In genomic region chr17:5373112-5373511, GRCh38 we compare ENCODE assay signal across 18 cellular contexts. TPM values are rescaled to one million over a fixed set of nuclear protein-coding genes. Genes with fewer than 3 reads are reported as not detected.
DNase-seq lines count a peak whose midpoint lies in the region; ATAC-seq and TF ChIP-seq lines count a peak whose summit lies in the region.
"Had no signal": no experiment of that assay in that cellular context is flagged by ENCODE, and none has a peak within 500 bp of the region (broad histone marks: within the 10 kb centered on the region; RNA-seq: fewer than 3 reads in every experiment).

No MANE protein-coding gene starts in this region.

- intact Hi-C loops in OCI-LY7 (cut with micrococcal nuclease; ENCODE audit: unreplicated experiment), result no loop called here

- DNase-seq in NCI-H345 (lab: John Stamatoyannopoulos, UW) (peak; percentile 0), NCI-H345 treated with DMSO at 0.1 percent for 48 hours (lab: John Stamatoyannopoulos, UW; ENCODE audit: unreplicated experiment) (no peak), OCI-LY7 (ENCODE audit: low spot score) (peak; percentile 62), putamen (ENCODE audit: low spot score) (peak; percentile 48), inferior parietal cortex (ENCODE audit: extremely low spot score) (no peak)
- no peak for DNase-seq in activated naive CD4-positive, alpha-beta T cell treated with Interleukin-2 at 50 U/mL for 16 hours
- DNase-seq: activated CD8-positive, alpha-beta memory T cell treated with anti-CD3 and anti-CD28 coated beads, Interleukin-2, amount 50 U/mL, for 48 hours; brain microvascular endothelial cell; CD4-positive, CD25-positive, alpha-beta regulatory T cell; DND-41; naive thymus-derived CD4-positive, alpha-beta T cell; NCI-H2029 treated with DMSO at 0.1 percent for 48 hours; stimulated activated CD4-positive, alpha-beta T cell treated with anti-CD3 and anti-CD28 coated beads, Interleukin-12 subunit alpha, Interleukin-12 subunit beta, amount 100 ng/mL, for 4 hours; stimulated activated naive CD4-positive, alpha-beta T cell treated with Interleukin-2 at 50 U/mL for 16 hours; upper lobe of right lung had no signal

- CTCF ChIA-PET in OCI-LY7 (lab: Charles Lee; ENCODE audit: unreplicated experiment), result no interaction called here

- H2AFZ ChIP-seq in OCI-LY7 (ENCODE audit: low read length), result no peak overlapping the region

- H3K4me1 ChIP-seq in OCI-LY7 (ENCODE audit: insufficient read depth, low read length, poor library complexity, severe bottlenecking), result peaks cover 16% of the 10 kb centered on the region
- H3K4me1 ChIP-seq: upper lobe of right lung had no signal

- H3K9me2 ChIP-seq in OCI-LY7 (ENCODE audit: insufficient read depth, low read length), result no peaks in the 10 kb centered on the region

- H3K9me3 ChIP-seq in OCI-LY7 (ENCODE audit: low read length), result no peaks in the 10 kb centered on the region
- H3K9me3 ChIP-seq: upper lobe of right lung had no signal

- ATAC-seq in GM19438 (IDR thresholded peaks at IDR 0.05; ENCODE audit: low read depth, unreplicated experiment), result peak; percentile 68
- ATAC-seq in GM21825 (IDR thresholded peaks at IDR 0.05; ENCODE audit: unreplicated experiment), result no peak
- ATAC-seq: naive thymus-derived CD4-positive, alpha-beta T cell; upper lobe of right lung had no signal

- peaks cover 93% of the 10 kb centered on the region for H3K36me3 ChIP-seq in OCI-LY7 (ENCODE audit: insufficient read depth, low read length)

- H3K79me2 ChIP-seq in OCI-LY7 (ENCODE audit: insufficient read depth, low read depth, low read length), result no peaks in the 10 kb centered on the region

- H3K27ac ChIP-seq in OCI-LY7 (ENCODE audit: low read depth, low read length, poor library complexity, severe bottlenecking), result peak overlapping the region; percentile 51
- H3K27ac ChIP-seq: brain microvascular endothelial cell, upper lobe of right lung had no signal

- POLR2A ChIA-PET in OCI-LY7 (lab: Charles Lee), result interaction anchor here (2.0 kb wide), 1 partner anchor 95 kb away, joined by 4 read pairs; the partner anchor contains the start of gene DHX33

- TF ChIP-seq CTCF in OCI-LY7 (conservative IDR thresholded peaks at IDR 0.05; ENCODE audit: low read length), result no peak

- H4K20me1 ChIP-seq in OCI-LY7 (ENCODE audit: insufficient read depth, low read length), result 0 out of 2 replicates have a peak, but pooled peaks cover 3% of the 10 kb centered on the region

- no peak overlapping the region for H3K4me3 ChIP-seq in OCI-LY7 (ENCODE audit: low read depth, low read length, poor library complexity, severe bottlenecking)
- H3K4me3 ChIP-seq: lung, upper lobe of right lung had no signal

- peak overlapping the region; percentile 31 for H3K4me2 ChIP-seq in OCI-LY7 (ENCODE audit: low read length)

- no TSS peak for BruUV-seq in OCI-LY7 (replicated peaks; lab: Mats Ljungman, UMichigan)

RNA-seq across cellular contexts. Expression of gene NUP88, which starts 46.4 kb away (rescaled TPM):
- total RNA-seq in OCI-LY7 (2014; rRNA removed; shearing (Covaris generic)), result 214 and 238 TPM in 2 replicates
- total RNA-seq in OCI-LY7 (2022), result 262 and 267 TPM in 2 replicates

RNA-seq across cellular contexts. Expression of gene RPAIN, which starts 46.9 kb away (rescaled TPM):
- total RNA-seq in OCI-LY7 (2014; rRNA removed; shearing (Covaris generic)), result 86.3 and 99.6 TPM in 2 replicates
- total RNA-seq in OCI-LY7 (2022), result 88.9 and 108 TPM in 2 replicates

Comparison
In these comparisons a context has a peak if more than half of its experiments do, and no peak if none do; other contexts are left out.
1. DNase-seq: peak in NCI-H345 (single experiment), OCI-LY7 (single experiment) and putamen (single experiment); none in NCI-H345 treated with DMSO at 0.1 percent for 48 hours (single experiment), activated naive CD4-positive, alpha-beta T cell treated with Interleukin-2 at 50 U/mL for 16 hours (single experiment) and inferior parietal cortex (single experiment).